In the genomic region with DNA sequence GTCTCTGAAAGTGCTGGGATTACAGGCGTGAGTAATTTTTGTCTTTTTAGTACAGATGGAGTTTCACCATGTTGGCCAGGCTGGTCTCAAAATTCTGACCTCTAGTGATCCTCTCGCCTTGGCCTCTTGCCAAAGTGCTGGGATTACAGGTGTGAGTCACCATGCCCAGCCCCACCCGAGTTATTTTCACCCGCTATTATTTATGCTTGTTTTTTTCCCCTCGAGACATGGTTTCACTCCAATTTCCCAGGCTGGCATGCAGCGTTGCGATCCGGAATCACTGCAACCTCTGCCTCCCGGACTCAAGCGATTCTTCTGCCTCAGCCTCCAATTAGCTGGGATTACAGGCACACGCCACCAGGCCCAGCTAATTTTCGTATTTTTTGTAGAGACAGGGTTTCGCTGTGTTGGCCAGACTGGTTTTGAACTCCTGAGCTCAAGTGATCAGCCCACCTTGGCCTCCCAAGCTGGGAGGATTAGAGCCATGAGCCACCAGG, we compare ENCODE assay signal across 14 cellular contexts. TPM values are rescaled to one million over a fixed set of nuclear protein-coding genes. Genes with fewer than 3 reads are reported as not detected.
DNase-seq lines count a peak whose midpoint lies in the region; ATAC-seq, FAIRE-seq and TF ChIP-seq lines count a peak whose summit lies in the region.
"Had no signal": no experiment of that assay in that cellular context is flagged by ENCODE, and none has a peak within 500 bp of the region (broad histone marks: within the 10 kb centered on the region; RNA-seq: fewer than 3 reads in every experiment).

No MANE protein-coding gene starts in this region.

- H3K36me3 ChIP-seq in Caco-2 (ENCODE audit: control insufficient read depth, insufficient read depth, low read length) (no peaks in the 10 kb centered on the region; the same call in 1 of the 2 replicates), RWPE2 (ENCODE audit: low read depth) (peaks cover 36% of the 10 kb centered on the region), keratinocyte (ENCODE audit: control insufficient read depth in 2 of 2, extremely low read depth in 1 of 2, insufficient read depth in 2 of 2, low read length in 2 of 2) (peaks cover 13 to 16% of the 10 kb centered on the region in 2 experiments)

- H3K27me3 ChIP-seq in Caco-2 (replicated peaks; ENCODE audit: control insufficient read depth, insufficient read depth, low read length) (no peaks in the 10 kb centered on the region), RWPE2 (ENCODE audit: insufficient read depth, poor library complexity, severe bottlenecking) (no peaks in the 10 kb centered on the region), keratinocyte (ENCODE audit: control insufficient read depth, extremely low read depth, insufficient read depth, low read length) (no peaks in the 10 kb centered on the region)

- H3K27me3 Mint-ChIP-seq in Caco-2 (ENCODE audit: insufficient read depth, unreplicated experiment), result no peaks in the 10 kb centered on the region
- H3K27me3 Mint-ChIP-seq in HFFc6 (ENCODE audit: insufficient read depth), result peaks cover 4% of the 10 kb centered on the region; the same call in 1 of the 2 replicates
- no peaks in the 10 kb centered on the region for H3K27me3 Mint-ChIP-seq in activated CD8-positive, alpha-beta T cell treated with anti-CD3 and anti-CD28 coated beads for 36 hours
- H3K27me3 Mint-ChIP-seq: CD4-positive, alpha-beta T cell; T-helper 17 cell had no signal

- ATAC-seq in RWPE2 (ENCODE audit: low read depth) (0 out of 3 replicates have a peak, but pooled peaks have one; percentile 5), GM18505 (IDR thresholded peaks at IDR 0.05; ENCODE audit: unreplicated experiment) (no peak)
- ATAC-seq in activated CD8-positive, alpha-beta T cell treated with anti-CD3 and anti-CD28 coated beads for 36 hours, result no peak
- ATAC-seq: PC-3, sciatic nerve, T-helper 17 cell had no signal

- H3K4me3 ChIP-seq in Caco-2 (ENCODE audit: low read depth, low read length) (no peak overlapping the region), RWPE2 (ENCODE audit: severe bottlenecking) (no peak overlapping the region), keratinocyte (ENCODE audit: control insufficient read depth in 2 of 3, extremely low read depth in 1 of 3, insufficient read depth in 2 of 3, low read depth in 1 of 3, low read length in 3 of 3) (no peak overlapping the region)

- TF ChIP-seq CTCF in Caco-2 (IDR thresholded peaks at IDR 0.05; ENCODE audit: insufficient read depth in 1 of 2, low read depth in 1 of 2, low read length in 1 of 2, severe bottlenecking in 1 of 2, unreplicated experiment in 1 of 2) (no peak), HFFc6 (IDR thresholded peaks at IDR 0.05) (no peak), RWPE2 (IDR thresholded peaks at IDR 0.05; ENCODE audit: poor library complexity, severe bottlenecking) (no peak), keratinocyte (optimal IDR thresholded peaks at IDR 0.05 in 1 of 3, IDR thresholded peaks at IDR 0.05 in 1 of 3, conservative IDR thresholded peaks at IDR 0.05 in 1 of 3; ENCODE audit: extremely low read depth in 1 of 3, insufficient read depth in 2 of 3, low read length in 3 of 3) (no peak)
- no peak for TF ChIP-seq CTCF in activated CD8-positive, alpha-beta T cell treated with anti-CD3 and anti-CD28 coated beads for 36 hours (IDR thresholded peaks at IDR 0.05)

- no peak for TF ChIP-seq POLR2A in GM18505 (IDR thresholded peaks at IDR 0.05; ENCODE audit: borderline replicate concordance, extremely low read depth, insufficient read depth, insufficient read length)

- H3K79me2 ChIP-seq in keratinocyte (ENCODE audit: control insufficient read depth, insufficient read depth, low read length), result no peaks in the 10 kb centered on the region

- peak overlapping the region; percentile 1 for H3K27ac ChIP-seq in RWPE2 (ENCODE audit: poor library complexity, severe bottlenecking)
- peak overlapping the region; percentile 20 for H3K27ac ChIP-seq in keratinocyte (ENCODE audit: control insufficient read depth, insufficient read depth, low read length)

- H3K4me1 ChIP-seq in Caco-2 (no peaks in the 10 kb centered on the region), RWPE2 (ENCODE audit: insufficient read depth, poor library complexity, severe bottlenecking) (no peaks in the 10 kb centered on the region), keratinocyte (ENCODE audit: control insufficient read depth, extremely low read depth, insufficient read depth, low read length) (no peaks in the 10 kb centered on the region)

- no peaks in the 10 kb centered on the region for H3K9me3 Mint-ChIP-seq in Caco-2 (ENCODE audit: unreplicated experiment)
- no peaks in the 10 kb centered on the region for H3K9me3 Mint-ChIP-seq in HFFc6
- H3K9me3 Mint-ChIP-seq in activated CD8-positive, alpha-beta T cell treated with anti-CD3 and anti-CD28 coated beads for 36 hours, result no peaks in the 10 kb centered on the region
- H3K9me3 Mint-ChIP-seq: activated naive CD4-positive, alpha-beta T cell treated with anti-CD3 and anti-CD28 coated beads, Interleukin-2, amount 10 ng/mL, durations not matched to agents 7 days and 5 days; CD4-positive, alpha-beta T cell had no signal

- intact Hi-C loops in Caco-2 (cut with micrococcal nuclease; ENCODE audit: unreplicated experiment), result no loop called here
- intact Hi-C loops in activated CD8-positive, alpha-beta T cell treated with anti-CD3 and anti-CD28 coated beads for 36 hours (cut with micrococcal nuclease), result no loop called here

- no peak for FAIRE-seq in keratinocyte (lab: Jason Lieb, UNC)

- H3K4me3 Mint-ChIP-seq in Caco-2 (ENCODE audit: unreplicated experiment) (no peak overlapping the region), HFFc6 (no peak overlapping the region)
- H3K4me3 Mint-ChIP-seq in activated CD8-positive, alpha-beta T cell treated with anti-CD3 and anti-CD28 coated beads for 36 hours, result no peak overlapping the region
- H3K4me3 Mint-ChIP-seq: activated naive CD4-positive, alpha-beta T cell treated with anti-CD3 and anti-CD28 coated beads, Interleukin-2, amount 10 ng/mL, durations not matched to agents 7 days and 5 days; CD4-positive, alpha-beta T cell; T-helper 17 cell had no signal

- POLR2A ChIA-PET in Caco-2 (lab: Charles Lee), result interaction anchor here (0.6 to 1.7 kb wide), 7 partner anchors 7 to 356 kb away, joined by 3 to 23 read pairs (median 5); a partner anchor contains a TSS
- POLR2A ChIA-PET in activated CD8-positive, alpha-beta T cell treated with anti-CD3 and anti-CD28 coated beads for 36 hours (lab: Charles Lee), result interaction anchor here (0.8 to 1.2 kb wide), 2 partner anchors 9 to 119 kb away, joined by 3 to 4 read pairs; a partner anchor contains a TSS

- H3K4me1 Mint-ChIP-seq in Caco-2 (ENCODE audit: low read depth, unreplicated experiment), result no peaks in the 10 kb centered on the region
- H3K4me1 Mint-ChIP-seq in HFFc6 (ENCODE audit: low read depth), result peaks cover 21% of the 10 kb centered on the region
- H3K4me1 Mint-ChIP-seq in activated CD8-positive, alpha-beta T cell treated with anti-CD3 and anti-CD28 coated beads for 36 hours (ENCODE audit: low read depth), result peaks cover 6% of the 10 kb centered on the region

- H3K9me1 ChIP-seq in keratinocyte (ENCODE audit: control insufficient read depth, extremely low read depth, insufficient read depth, low read length), result no peaks in the 10 kb centered on the region

- dilution Hi-C loops in keratinocyte (cut with MboI; ENCODE audit: extremely low pct_ligation_motif_present, low sequenced_read_pairs), result no loop called here

- DNase-seq in Caco-2, result no peak
- peak; percentile 41 for DNase-seq in HFFc6
- DNase-seq in RWPE2 (ENCODE audit: low spot score), result no peak
- DNase-seq in keratinocyte (ENCODE audit: low read depth, low spot score), result no peak
- no peak for DNase-seq in activated CD8-positive, alpha-beta T cell treated with anti-CD3 and anti-CD28 coated beads for 36 hours
- DNase-seq in retina, result no peak
- no peak for DNase-seq in activated CD4-positive, alpha-beta T cell treated with anti-CD3 and anti-CD28 coated beads, Interleukin-2, amount 50 U/mL, for 4 hours
- DNase-seq: activated naive CD4-positive, alpha-beta T cell treated with anti-CD3 and anti-CD28 coated beads, Interleukin-2, amount 10 ng/mL, durations not matched to agents 7 days and 5 days; CD4-positive, alpha-beta T cell; NCI-H1048; PC-3; T-helper 17 cell had no signal

- H2AFZ ChIP-seq in keratinocyte (ENCODE audit: control insufficient read depth, low read length), result no peak overlapping the region

- H3K27ac Mint-ChIP-seq in Caco-2 (ENCODE audit: unreplicated experiment) (peak overlapping the region; percentile 45), HFFc6 (no peak overlapping the region; the same call in 1 of the 2 replicates)
- no peak overlapping the region for H3K27ac Mint-ChIP-seq in activated CD8-positive, alpha-beta T cell treated with anti-CD3 and anti-CD28 coated beads for 36 hours
- H3K27ac Mint-ChIP-seq: activated naive CD4-positive, alpha-beta T cell treated with anti-CD3 and anti-CD28 coated beads, Interleukin-2, amount 10 ng/mL, durations not matched to agents 7 days and 5 days; CD4-positive, alpha-beta T cell; T-helper 17 cell had no signal

- CTCF ChIA-PET in Caco-2 (lab: Charles Lee), result interaction anchor here (0.7 to 1.4 kb wide), 2 partner anchors 10 to 154 kb away, joined by 3 read pairs; a partner anchor contains a TSS
- CTCF ChIA-PET in activated CD8-positive, alpha-beta T cell treated with anti-CD3 and anti-CD28 coated beads for 36 hours (lab: Charles Lee), result no interaction called here

- no peak overlapping the region for H3K9ac ChIP-seq in keratinocyte (ENCODE audit: control insufficient read depth, extremely low read depth, insufficient read depth, low read length)

- H3K4me2 ChIP-seq in keratinocyte (ENCODE audit: control insufficient read depth, extremely low read depth, insufficient read depth, low read depth, low read length), result no peak overlapping the region

- H3K36me3 Mint-ChIP-seq in Caco-2 (ENCODE audit: insufficient read depth, unreplicated experiment) (peaks cover 57% of the 10 kb centered on the region), HFFc6 (ENCODE audit: low read depth) (peaks cover 16% of the 10 kb centered on the region)
- H3K36me3 Mint-ChIP-seq in activated CD8-positive, alpha-beta T cell treated with anti-CD3 and anti-CD28 coated beads for 36 hours (ENCODE audit: low read depth), result peaks cover 20% of the 10 kb centered on the region

- H3K9me3 ChIP-seq in Caco-2 (no peaks in the 10 kb centered on the region), RWPE2 (ENCODE audit: severe bottlenecking) (no peaks in the 10 kb centered on the region), keratinocyte (ENCODE audit: control insufficient read depth, low read depth, low read length) (no peaks in the 10 kb centered on the region)

- no TSS peak for BruUV-seq in Caco-2 (replicated peaks; lab: Mats Ljungman, UMichigan)

- peaks cover 2% of the 10 kb centered on the region for H4K20me1 ChIP-seq in keratinocyte (ENCODE audit: control insufficient read depth, extremely low read depth, insufficient read depth, low read length)

RNA-seq across cellular contexts. Expression of a gene that starts 9.2 kb away (rescaled TPM):
- total RNA-seq in Caco-2 (2022), result 2,216 and 2,327 TPM in 2 replicates
- total RNA-seq in HFFc6 (2021; fragmentation: NEBNext Ultra II Directional; extraction: Animal tissue kit (Norgen Biotek cat#: 25700)), result 1,000 to 10,000 TPM; 1,099 to 1,402 (median 1,310) TPM
- polyA plus RNA-seq in keratinocyte, result 2,125 to 2,966 TPM (median 2,468 TPM) in 3 replicates
- 7,440 TPM for polyA plus RNA-seq in keratinocyte (2011; ENCODE audit: low read depth)
- polyA plus RNA-seq in keratinocyte (2011; cell fraction: cytosol; rRNA removed), result 2,699 and 3,057 TPM in 2 replicates
- polyA plus RNA-seq in keratinocyte (2011; cell fraction: nucleus; rRNA removed), result 628 and 824 TPM in 2 replicates
- polyA plus RNA-seq in keratinocyte (2012; ENCODE audit: low replicate concordance), result 2,108 and 3,125 TPM in 2 replicates
- 114 to 670 TPM (median 442 TPM) in 3 replicates for polyA minus RNA-seq in keratinocyte
- polyA minus RNA-seq in keratinocyte (2011; cell fraction: cytosol; rRNA and poly(A)+ RNA removed), result 311 TPM
- 76.0 and 133 TPM in 2 replicates for polyA minus RNA-seq in keratinocyte (2011; cell fraction: nucleus; rRNA and poly(A)+ RNA removed)
- 1,000 to 10,000 TPM; 1,908 to 1,957 TPM for total RNA-seq in activated CD8-positive, alpha-beta T cell treated with anti-CD3 and anti-CD28 coated beads for 36 hours

RNA-seq across cellular contexts. Expression of a gene that starts 19.2 kb away (rescaled TPM):
- 18.2 and 19.1 TPM in 2 replicates for total RNA-seq in Caco-2 (2022)
- 10 to 100 TPM; 11.0 to 13.7 (median 12.9) TPM for total RNA-seq in HFFc6 (2021; fragmentation: NEBNext Ultra II Directional; extraction: Animal tissue kit (Norgen Biotek cat#: 25700))
- polyA plus RNA-seq in keratinocyte, result 12.7 to 15.3 TPM (median 14.9 TPM) in 3 replicates
- polyA plus RNA-seq in keratinocyte (2011; ENCODE audit: low read depth), result 53.7 TPM
- polyA plus RNA-seq in keratinocyte (2011; cell fraction: cytosol; rRNA removed), result 8.1 and 10.5 TPM in 2 replicates
- 40.1 and 44.1 TPM in 2 replicates for polyA plus RNA-seq in keratinocyte (2011; cell fraction: nucleus; rRNA removed)
- 11.6 and 36.1 TPM in 2 replicates for polyA plus RNA-seq in keratinocyte (2012; ENCODE audit: low replicate concordance)
- 5.4 to 8.3 TPM (median 7.5 TPM) in 3 replicates for polyA minus RNA-seq in keratinocyte
- polyA minus RNA-seq in keratinocyte (2011; cell fraction: cytosol; rRNA and poly(A)+ RNA removed), result 5.9 TPM
- polyA minus RNA-seq in keratinocyte (2011; cell fraction: nucleus; rRNA and poly(A)+ RNA removed), result 6.0 and 11.3 TPM in 2 replicates
- 10 to 100 TPM; 19.7 to 20.1 TPM for total RNA-seq in activated CD8-positive, alpha-beta T cell treated with anti-CD3 and anti-CD28 coated beads for 36 hours

RNA-seq across cellular contexts. Expression of a gene that starts 25.5 kb away (rescaled TPM):
- total RNA-seq in Caco-2 (2022), result 137 and 143 TPM in 2 replicates
- total RNA-seq in HFFc6 (2021; fragmentation: NEBNext Ultra II Directional; extraction: Animal tissue kit (Norgen Biotek cat#: 25700)), result 100 to 1,000 TPM; 428 to 517 (median 484) TPM
- polyA plus RNA-seq in keratinocyte, result 72.5 to 117 TPM (median 88.1 TPM) in 3 replicates
- 60.3 TPM for polyA plus RNA-seq in keratinocyte (2011; ENCODE audit: low read depth)
- 84.7 and 110 TPM in 2 replicates for polyA plus RNA-seq in keratinocyte (2011; cell fraction: cytosol; rRNA removed)
- 103 and 116 TPM in 2 replicates for polyA plus RNA-seq in keratinocyte (2011; cell fraction: nucleus; rRNA removed)
- 51.4 and 174 TPM in 2 replicates for polyA plus RNA-seq in keratinocyte (2012; ENCODE audit: low replicate concordance)
- polyA minus RNA-seq in keratinocyte, result 134 to 233 TPM (median 138 TPM) in 3 replicates
- 335 TPM for polyA minus RNA-seq in keratinocyte (2011; cell fraction: cytosol; rRNA and poly(A)+ RNA removed)
- 76.9 and 90.5 TPM in 2 replicates for polyA minus RNA-seq in keratinocyte (2011; cell fraction: nucleus; rRNA and poly(A)+ RNA removed)
- total RNA-seq in activated CD8-positive, alpha-beta T cell treated with anti-CD3 and anti-CD28 coated beads for 36 hours, result 100 to 1,000 TPM; 135 to 139 TPM

RNA-seq across cellular contexts. Expression of a gene that starts 45.0 kb away (rescaled TPM):
- 39.6 and 42.3 TPM in 2 replicates for total RNA-seq in Caco-2 (2022)
- total RNA-seq in HFFc6 (2021; fragmentation: NEBNext Ultra II Directional; extraction: Animal tissue kit (Norgen Biotek cat#: 25700)), result 10 to 100 TPM; 48.7 to 61.8 (median 55.5) TPM
- 26.4 to 29.2 TPM (median 29.2 TPM) in 3 replicates for polyA plus RNA-seq in keratinocyte
- polyA plus RNA-seq in keratinocyte (2011; ENCODE audit: low read depth), result 9.8 TPM
- polyA plus RNA-seq in keratinocyte (2011; cell fraction: cytosol; rRNA removed), result 23.8 and 24.4 TPM in 2 replicates
- 40.8 and 42.6 TPM in 2 replicates for polyA plus RNA-seq in keratinocyte (2011; cell fraction: nucleus; rRNA removed)
- 7.6 and 31.4 TPM in 2 replicates for polyA plus RNA-seq in keratinocyte (2012; ENCODE audit: low replicate concordance)
- 64.5 to 72.1 TPM (median 67.2 TPM) in 3 replicates for polyA minus RNA-seq in keratinocyte
- 27.4 TPM for polyA minus RNA-seq in keratinocyte (2011; cell fraction: cytosol; rRNA and poly(A)+ RNA removed)
- polyA minus RNA-seq in keratinocyte (2011; cell fraction: nucleus; rRNA and poly(A)+ RNA removed), result 12.5 and 27.8 TPM in 2 replicates
- total RNA-seq in activated CD8-positive, alpha-beta T cell treated with anti-CD3 and anti-CD28 coated beads for 36 hours, result 10 to 100 TPM; 30.9 to 33.2 TPM
